27 cellular contexts compared by ENCODE assay signal in the genomic region with DNA sequence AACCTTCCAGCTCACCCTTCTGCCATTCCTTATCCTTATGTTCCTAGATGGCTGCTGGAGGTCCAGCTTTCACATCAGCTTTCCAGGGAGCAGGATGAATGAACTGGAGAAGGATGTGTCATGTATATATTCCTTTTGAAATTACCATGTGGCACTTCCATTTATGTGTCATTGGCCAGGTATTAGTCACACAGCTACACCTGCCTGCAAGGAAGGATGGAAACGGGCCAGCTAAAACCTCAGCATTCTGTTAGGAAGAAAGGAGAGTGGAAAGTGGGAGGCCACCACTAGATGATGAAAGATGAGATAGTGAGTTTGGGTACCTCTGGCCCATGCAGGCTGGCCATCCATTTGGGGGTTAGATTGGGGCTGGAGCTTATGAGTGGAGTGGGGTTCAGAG.
DNase-seq lines count a peak whose midpoint lies in the region; ATAC-seq, FAIRE-seq and TF ChIP-seq lines count a peak whose summit lies in the region.
"Had no signal": no experiment of that assay in that cellular context is flagged by ENCODE, and none has a peak within 500 bp of the region (broad histone marks: within the 10 kb centered on the region; RNA-seq: fewer than 3 reads in every experiment).

No MANE protein-coding gene starts in this region.

- no peaks in the 10 kb centered on the region for H3K9me3 Mint-ChIP-seq in activated CD4-positive, alpha-beta T cell treated with anti-CD3 and anti-CD28 coated beads for 36 hours (ENCODE audit: low read depth)
- no peaks in the 10 kb centered on the region for H3K9me3 Mint-ChIP-seq in stimulated activated effector memory CD8-positive, alpha-beta T cell treated with anti-CD3 and anti-CD28 coated beads, Interleukin-12 subunit alpha, Interleukin-12 subunit beta, amount 100 ng/mL, for 72 hours
- H3K9me3 Mint-ChIP-seq: CD8-positive, alpha-beta memory T cell; effector memory CD8-positive, alpha-beta T cell; naive thymus-derived CD4-positive, alpha-beta T cell had no signal

- DNase-seq in activated CD4-positive, alpha-beta T cell treated with anti-CD3 and anti-CD28 coated beads for 36 hours: no peak
- DNase-seq in activated CD4-positive, alpha-beta T cell treated with anti-CD3 and anti-CD28 coated beads, Interleukin-2, amount 50 U/mL, for 1 hour: no peak
- DNase-seq in LoVo (ENCODE audit: low spot score): peak; percentile 37
- DNase-seq in K562 (ENCODE audit: extremely low read depth in 1 of 4, low spot score in 3 of 4): no peak
- no peak for DNase-seq in stimulated activated effector memory CD8-positive, alpha-beta T cell treated with anti-CD3 and anti-CD28 coated beads, Interleukin-12 subunit alpha, Interleukin-12 subunit beta, amount 100 ng/mL, for 72 hours (ENCODE audit: low spot score in 2 of 2)
- DNase-seq in ascending aorta (ENCODE audit: low spot score in 2 of 2): no peak
- DNase-seq in OCI-LY7 (ENCODE audit: low spot score): no peak
- no peak for DNase-seq in omental fat pad (ENCODE audit: low spot score)
- DNase-seq: 8988T; activated effector memory CD4-positive, alpha-beta T cell treated with Interleukin-2 at 50 U/mL for 16 hours; CD8-positive, alpha-beta memory T cell; colonic mucosa; effector memory CD8-positive, alpha-beta T cell; esophagus squamous epithelium; gastrocnemius medialis; GDM1; KG1; left ventricle myocardium inferior; naive thymus-derived CD4-positive, alpha-beta T cell; NCI-H146; NCI-H510A; NK-92 treated with Interleukin-12 subunit alpha and Interleukin-12 subunit beta, amount 100 ng/mL, for 24 hours; stimulated activated CD4-positive, alpha-beta T cell treated with anti-CD3 and anti-CD28 coated beads, Interleukin-4, amount 100 ng/mL, for 24 hours; stimulated activated naive CD4-positive, alpha-beta T cell treated with Interleukin-2 at 50 U/mL for 16 hours; thyroid gland had no signal

- H3K9me3 ChIP-seq in K562 (replicated peaks; ENCODE audit: control insufficient read depth, insufficient read depth, low read depth, low read length) (no peaks in the 10 kb centered on the region), ascending aorta (no peaks in the 10 kb centered on the region), OCI-LY7 (ENCODE audit: low read length) (no peaks in the 10 kb centered on the region)
- H3K9me3 ChIP-seq: colonic mucosa, esophagus squamous epithelium, gastrocnemius medialis, left ventricle myocardium inferior, spleen, thyroid gland had no signal

- TF ChIP-seq POLR2A in K562 (conservative IDR thresholded peaks at IDR 0.05): no peak

- peaks cover 58% of the 10 kb centered on the region for H3K4me1 Mint-ChIP-seq in activated CD4-positive, alpha-beta T cell treated with anti-CD3 and anti-CD28 coated beads for 36 hours
- H3K4me1 Mint-ChIP-seq in stimulated activated effector memory CD8-positive, alpha-beta T cell treated with anti-CD3 and anti-CD28 coated beads, Interleukin-12 subunit alpha, Interleukin-12 subunit beta, amount 100 ng/mL, for 72 hours: peaks cover 57% of the 10 kb centered on the region

- H3K27me3 ChIP-seq in K562 (ENCODE audit: control insufficient read depth in 2 of 2, insufficient read depth in 2 of 2, low read length in 2 of 2) (no peaks in the 10 kb centered on the region), ascending aorta (no peaks in the 10 kb centered on the region)
- H3K27me3 ChIP-seq: colonic mucosa, esophagus squamous epithelium, gastrocnemius medialis, spleen, thyroid gland had no signal

- H3K4me2 ChIP-seq in K562 (ENCODE audit: insufficient read depth, low read length) (no peak overlapping the region), OCI-LY7 (ENCODE audit: low read length) (no peak overlapping the region)

- TF ChIP-seq RAD21 in K562 (CRISPR knock-in tag; conservative IDR thresholded peaks at IDR 0.05 in 1 of 2, IDR thresholded peaks at IDR 0.05 in 1 of 2): no peak

- H3K4me1 ChIP-seq in K562 (replicated peaks in 1 of 2; ENCODE audit: control insufficient read depth in 2 of 2, insufficient read depth in 2 of 2, low read length in 2 of 2) (peaks cover 22 to 65% of the 10 kb centered on the region in 2 experiments), ascending aorta (peaks cover 0 to 3% of the 10 kb centered on the region in 2 donors), OCI-LY7 (ENCODE audit: insufficient read depth, low read length, poor library complexity, severe bottlenecking) (no peaks in the 10 kb centered on the region)
- H3K4me1 ChIP-seq: colonic mucosa, gastrocnemius medialis had no signal

- H3K9me1 ChIP-seq in K562 (ENCODE audit: control insufficient read depth, insufficient read depth, low read length): no peaks in the 10 kb centered on the region

- CTCF ChIA-PET in activated CD4-positive, alpha-beta T cell treated with anti-CD3 and anti-CD28 coated beads for 36 hours (lab: Charles Lee): interaction anchor here (0.6 kb wide), 2 partner anchors 24 to 87 kb away, joined by 3 read pairs; no protein-coding TSS in a partner anchor
- CTCF ChIA-PET in K562 (lab: Yijun Ruan, JAX; ENCODE audit: low intra/inter-chr PET ratio): no interaction called here
- CTCF ChIA-PET in OCI-LY7 (lab: Charles Lee; ENCODE audit: unreplicated experiment): no interaction called here

- H3K36me3 Mint-ChIP-seq in activated CD4-positive, alpha-beta T cell treated with anti-CD3 and anti-CD28 coated beads for 36 hours (ENCODE audit: low read depth): peaks cover 2% of the 10 kb centered on the region
- no peaks in the 10 kb centered on the region for H3K36me3 Mint-ChIP-seq in stimulated activated effector memory CD8-positive, alpha-beta T cell treated with anti-CD3 and anti-CD28 coated beads, Interleukin-12 subunit alpha, Interleukin-12 subunit beta, amount 100 ng/mL, for 72 hours
- H3K36me3 Mint-ChIP-seq: CD8-positive, alpha-beta memory T cell had no signal

- H3K27me3 Mint-ChIP-seq in activated CD4-positive, alpha-beta T cell treated with anti-CD3 and anti-CD28 coated beads for 36 hours: no peaks in the 10 kb centered on the region
- H3K27me3 Mint-ChIP-seq: effector memory CD8-positive, alpha-beta T cell; naive thymus-derived CD4-positive, alpha-beta T cell had no signal

- peaks cover 2% of the 10 kb centered on the region; the same call in 1 of the 2 replicates for H4K20me1 ChIP-seq in K562 (replicated peaks; ENCODE audit: control insufficient read depth, insufficient read depth, low read length)
- no peaks in the 10 kb centered on the region for H4K20me1 ChIP-seq in OCI-LY7 (ENCODE audit: insufficient read depth, low read length)

- no peak for ATAC-seq in activated CD4-positive, alpha-beta T cell treated with anti-CD3 and anti-CD28 coated beads for 36 hours
- ATAC-seq in K562 (no peak), omental fat pad (ENCODE audit: low FRiP score) (no peak)
- no peak for ATAC-seq in stimulated activated effector memory CD8-positive, alpha-beta T cell treated with anti-CD3 and anti-CD28 coated beads, Interleukin-12 subunit alpha, Interleukin-12 subunit beta, amount 100 ng/mL, for 72 hours
- ATAC-seq: effector memory CD8-positive, alpha-beta T cell; gastrocnemius medialis; naive thymus-derived CD4-positive, alpha-beta T cell had no signal

- FAIRE-seq in K562 (lab: Jason Lieb, UNC): no peak
- FAIRE-seq: GM18507 had no signal

- WGBS in K562 (ENCODE audit: insufficient coverage, low coverage, missing lambda C conversion rate): 42% methylated on average over 1 of the region's 1 CpG

- no peaks in the 10 kb centered on the region for H3K36me3 ChIP-seq in K562 (ENCODE audit: control insufficient read depth, insufficient read depth, low read length)
- H3K36me3 ChIP-seq in ascending aorta: no peaks in the 10 kb centered on the region
- no peaks in the 10 kb centered on the region for H3K36me3 ChIP-seq in OCI-LY7 (ENCODE audit: insufficient read depth, low read length)
- H3K36me3 ChIP-seq: colonic mucosa, esophagus squamous epithelium, gastrocnemius medialis, left ventricle myocardium inferior, spleen, thyroid gland had no signal

- BruUV-seq in K562 (replicated peaks; lab: Mats Ljungman, UMichigan) (no TSS peak), OCI-LY7 (replicated peaks; lab: Mats Ljungman, UMichigan) (no TSS peak)

- peak overlapping the region; percentile 58 for H3K27ac Mint-ChIP-seq in activated CD4-positive, alpha-beta T cell treated with anti-CD3 and anti-CD28 coated beads for 36 hours
- peak overlapping the region; percentile 26 for H3K27ac Mint-ChIP-seq in stimulated activated effector memory CD8-positive, alpha-beta T cell treated with anti-CD3 and anti-CD28 coated beads, Interleukin-12 subunit alpha, Interleukin-12 subunit beta, amount 100 ng/mL, for 72 hours

- no peak for TF ChIP-seq EP300 in K562 (IDR thresholded peaks at IDR 0.05; ENCODE audit: low read length)

- no peak overlapping the region for H3K9ac ChIP-seq in K562 (ENCODE audit: insufficient read depth in 1 of 2, low read depth in 2 of 2, low read length in 2 of 2)

- TF ChIP-seq CTCF in K562 (IDR thresholded peaks at IDR 0.05 in 2 of 3, conservative IDR thresholded peaks at IDR 0.05 in 1 of 3; ENCODE audit: insufficient read depth in 2 of 3, low read depth in 1 of 3, low read length in 3 of 3) (no peak), ascending aorta (IDR thresholded peaks at IDR 0.05) (no peak), OCI-LY7 (conservative IDR thresholded peaks at IDR 0.05; ENCODE audit: low read length) (no peak), omental fat pad (IDR thresholded peaks at IDR 0.05) (no peak)

- in situ Hi-C loops in K562 (cut with MboI): no loop called here

- POLR2A ChIA-PET in activated CD4-positive, alpha-beta T cell treated with anti-CD3 and anti-CD28 coated beads for 36 hours (lab: Charles Lee): no interaction called here
- POLR2A ChIA-PET in K562 (lab: Yijun Ruan, JAX) (interaction anchor here (0.5 to 1.4 kb wide), 8 partner anchors 12 to 374 kb away, joined by 3 to 6 read pairs (median 3); no protein-coding TSS in a partner anchor), OCI-LY7 (lab: Charles Lee) (no interaction called here)

- peaks cover 75% of the 10 kb centered on the region for H3K79me2 ChIP-seq in K562 (ENCODE audit: control insufficient read depth, insufficient read depth, low read length)
- no peaks in the 10 kb centered on the region for H3K79me2 ChIP-seq in OCI-LY7 (ENCODE audit: insufficient read depth, low read depth, low read length)

- no peak overlapping the region for H2AFZ ChIP-seq in K562 (ENCODE audit: low read depth, low read length)
- H2AFZ ChIP-seq in OCI-LY7 (ENCODE audit: low read length): no peak overlapping the region

- no peak overlapping the region for H3K4me3 Mint-ChIP-seq in activated CD4-positive, alpha-beta T cell treated with anti-CD3 and anti-CD28 coated beads for 36 hours
- no peak overlapping the region for H3K4me3 Mint-ChIP-seq in stimulated activated effector memory CD8-positive, alpha-beta T cell treated with anti-CD3 and anti-CD28 coated beads, Interleukin-12 subunit alpha, Interleukin-12 subunit beta, amount 100 ng/mL, for 72 hours
- H3K4me3 Mint-ChIP-seq: effector memory CD8-positive, alpha-beta T cell had no signal

- H3K4me3 ChIP-seq in K562 (no peak overlapping the region), ascending aorta (no peak overlapping the region), OCI-LY7 (ENCODE audit: low read depth, low read length, poor library complexity, severe bottlenecking) (no peak overlapping the region)
- H3K4me3 ChIP-seq: colonic mucosa, esophagus squamous epithelium, gastrocnemius medialis, left ventricle myocardium inferior, spleen, thyroid gland had no signal

- H3K27ac ChIP-seq in K562 (ENCODE audit: extremely low read depth, low read depth, low read length): no peak overlapping the region
- no peak overlapping the region for H3K27ac ChIP-seq in ascending aorta
- no peak overlapping the region for H3K27ac ChIP-seq in OCI-LY7 (ENCODE audit: low read depth, low read length, poor library complexity, severe bottlenecking)
- H3K27ac ChIP-seq: colonic mucosa, esophagus squamous epithelium, gastrocnemius medialis, left ventricle myocardium inferior, spleen had no signal

- H3K9me2 ChIP-seq in OCI-LY7 (ENCODE audit: insufficient read depth, low read length): no peaks in the 10 kb centered on the region

- intact Hi-C loops in activated CD4-positive, alpha-beta T cell treated with anti-CD3 and anti-CD28 coated beads for 36 hours (cut with DNase I, micrococcal nuclease): no loop called here
- intact Hi-C loops in K562 (cut with micrococcal nuclease): no loop called here
- intact Hi-C loops in ascending aorta (cut with DNase I): no loop called here
- intact Hi-C loops in OCI-LY7 (cut with micrococcal nuclease; ENCODE audit: unreplicated experiment): no loop called here
